33 cellular contexts compared by ENCODE assay signal in genomic region chr2:163970058-163970806, GRCh38.
"Had no signal": no experiment of that assay in that cellular context is flagged by ENCODE, and none has a peak within 500 bp of the region (broad histone marks: within the 10 kb centered on the region; RNA-seq: fewer than 3 reads in every experiment).

No MANE protein-coding gene starts in this region.

- H3K27me3 ChIP-seq: body of pancreas, cardiac muscle cell, dorsolateral prefrontal cortex, gastroesophageal sphincter, neutrophil, ovary, sigmoid colon, stomach, suprapubic skin, tibial nerve had no signal

- H3K4me3 ChIP-seq: body of pancreas, cardiac muscle cell, coronary artery, dorsolateral prefrontal cortex, gastroesophageal sphincter, lower lobe of right lung, ovary, sigmoid colon, stomach, suprapubic skin, tibial nerve had no signal

- H3K9me3 ChIP-seq: body of pancreas, gastroesophageal sphincter, lower lobe of right lung, ovary, sigmoid colon, stomach, suprapubic skin, tibial nerve had no signal

- DNase-seq: activated CD4-positive, alpha-beta memory T cell treated with anti-CD3 and anti-CD28 coated beads for 36 hours; activated CD4-positive, alpha-beta T cell treated with anti-CD3 and anti-CD28 coated beads, Interleukin-2, amount 10 ng/mL, durations not matched to agents 24 days and 14 days; activated CD4-positive, CD25-positive, alpha-beta regulatory T cell treated with anti-CD3 and anti-CD28 coated beads, Interleukin-2, amount 50 U/mL, for 72 hours; activated CD8-positive, alpha-beta memory T cell treated with anti-CD3 and anti-CD28 coated beads, Interleukin-2, amount 50 U/mL, for 4 hours; activated gamma-delta T cell; activated naive CD4-positive, alpha-beta T cell treated with anti-CD3 and anti-CD28 coated beads, Interleukin-2, amount 10 ng/mL, durations not matched to agents 7 days and 5 days; activated naive CD8-positive, alpha-beta T cell treated with anti-CD3 and anti-CD28 coated beads, Interleukin-2, amount 10 ng/mL, durations not matched to agents 7 days and 5 days; activated T-cell treated with anti-CD3 and anti-CD28 coated beads, Interleukin-2, amount 50 U/mL, for 24 hours; amniotic stem cell; body of pancreas; dorsolateral prefrontal cortex; effector memory CD4-positive, alpha-beta T cell; hypothalamus; lower lobe of right lung; mesenchymal stem cell; natural killer cell; ovary; sigmoid colon; small intestine; stimulated activated CD4-positive, alpha-beta T cell treated with anti-CD3 and anti-CD28 coated beads, Interleukin-1b, Interleukin-23, amount 100 ng/mL, for 48 hours; stimulated activated CD4-positive, alpha-beta T cell treated with anti-CD3 and anti-CD28 coated beads, Interleukin-4, amount 100 ng/mL, for 4 hours; stimulated activated CD8-positive, alpha-beta memory T cell treated with anti-CD3 and anti-CD28 coated beads, Interleukin-4, amount 100 ng/mL, for 48 hours; stomach; T-helper 17 cell; T1000 had no signal

- H3K4me1 ChIP-seq: body of pancreas, lower lobe of right lung, sigmoid colon, stomach, suprapubic skin had no signal

- H3K36me3 ChIP-seq: cardiac muscle cell, gastroesophageal sphincter, lower lobe of right lung, neutrophil, ovary, sigmoid colon, stomach, suprapubic skin, tibial nerve had no signal

- H3K27ac ChIP-seq: body of pancreas, cardiac muscle cell, coronary artery, dorsolateral prefrontal cortex, gastroesophageal sphincter, lower lobe of right lung, neutrophil, ovary, sigmoid colon, stomach, suprapubic skin, tibial nerve had no signal

- ATAC-seq: body of pancreas; gastroesophageal sphincter; lower lobe of right lung; natural killer cell; SK-N-SH treated with all-trans-retinoic acid at 6 μM for 48 hours; stimulated activated memory B cell treated with anti-CD40 and anti-IgM and Interleukin-4, amounts not matched to agents 10 μg/mL and 1 μg/mL and 100 μg/mL, for 72 hours; T-helper 17 cell had no signal
